ENCODE assay signal across 1 cellular context in the genomic region with DNA sequence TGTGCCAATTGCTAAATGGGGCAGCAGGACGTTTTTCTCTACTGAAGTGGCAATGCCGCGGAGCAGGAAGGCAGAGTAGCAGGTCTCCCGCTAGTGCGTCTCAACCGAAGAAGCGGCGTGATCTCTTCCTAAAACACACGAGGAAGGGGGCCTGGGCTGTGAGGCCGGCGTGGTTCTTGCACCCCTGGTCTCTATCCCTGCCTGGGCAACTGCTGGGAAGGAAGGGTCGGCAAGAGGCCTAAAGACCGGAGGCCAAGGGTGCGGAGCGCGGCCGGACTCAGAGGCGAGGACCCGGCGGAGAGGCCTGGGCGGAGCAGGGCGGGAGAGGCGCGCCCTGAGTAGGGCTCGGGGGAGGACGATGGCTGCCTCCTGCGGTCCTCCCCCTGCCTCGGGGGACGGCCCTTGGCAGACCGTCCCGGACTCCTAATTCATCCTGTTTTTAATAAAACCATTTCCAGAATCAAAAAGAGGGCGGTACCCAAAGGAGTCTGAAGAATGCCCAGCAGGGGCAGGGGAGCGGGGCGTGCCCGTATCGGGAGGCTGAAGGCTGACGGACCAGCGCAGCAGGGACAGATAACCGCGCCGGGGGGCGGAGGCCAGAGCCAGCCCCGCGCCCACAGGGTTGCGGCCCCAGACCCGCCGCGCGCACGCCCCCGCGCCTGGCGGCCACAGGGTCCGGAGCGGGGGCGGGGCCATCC.
TF ChIP-seq lines count a peak whose summit lies in the region.

No MANE protein-coding gene starts in this region.

TF ChIP-seq in HepG2, 621 proteins besides CTCF, POLR2A, EP300 and RAD21 (continued from another document and continues in another):
- TF ChIP-seq, protein P1, sequence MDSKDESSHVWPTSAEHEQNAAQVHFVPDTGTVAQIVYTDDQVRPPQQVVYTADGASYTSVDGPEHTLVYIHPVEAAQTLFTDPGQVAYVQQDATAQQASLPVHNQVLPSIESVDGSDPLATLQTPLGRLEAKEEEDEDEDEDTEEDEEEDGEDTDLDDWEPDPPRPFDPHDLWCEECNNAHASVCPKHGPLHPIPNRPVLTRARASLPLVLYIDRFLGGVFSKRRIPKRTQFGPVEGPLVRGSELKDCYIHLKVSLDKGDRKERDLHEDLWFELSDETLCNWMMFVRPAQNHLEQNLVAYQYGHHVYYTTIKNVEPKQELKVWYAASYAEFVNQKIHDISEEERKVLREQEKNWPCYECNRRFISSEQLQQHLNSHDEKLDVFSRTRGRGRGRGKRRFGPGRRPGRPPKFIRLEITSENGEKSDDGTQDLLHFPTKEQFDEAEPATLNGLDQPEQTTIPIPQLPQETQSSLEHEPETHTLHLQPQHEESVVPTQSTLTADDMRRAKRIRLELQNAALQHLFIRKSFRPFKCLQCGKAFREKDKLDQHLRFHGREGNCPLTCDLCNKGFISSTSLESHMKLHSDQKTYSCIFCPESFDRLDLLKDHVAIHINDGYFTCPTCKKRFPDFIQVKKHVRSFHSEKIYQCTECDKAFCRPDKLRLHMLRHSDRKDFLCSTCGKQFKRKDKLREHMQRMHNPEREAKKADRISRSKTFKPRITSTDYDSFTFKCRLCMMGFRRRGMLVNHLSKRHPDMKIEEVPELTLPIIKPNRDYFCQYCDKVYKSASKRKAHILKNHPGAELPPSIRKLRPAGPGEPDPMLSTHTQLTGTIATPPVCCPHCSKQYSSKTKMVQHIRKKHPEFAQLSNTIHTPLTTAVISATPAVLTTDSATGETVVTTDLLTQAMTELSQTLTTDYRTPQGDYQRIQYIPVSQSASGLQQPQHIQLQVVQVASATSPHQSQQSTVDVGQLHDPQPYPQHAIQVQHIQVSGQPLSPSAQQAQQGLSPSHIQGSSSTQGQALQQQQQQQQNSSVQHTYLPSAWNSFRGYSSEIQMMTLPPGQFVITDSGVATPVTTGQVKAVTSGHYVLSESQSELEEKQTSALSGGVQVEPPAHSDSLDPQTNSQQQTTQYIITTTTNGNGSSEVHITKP (CRISPR knock-in tag; IDR thresholded peaks at IDR 0.05; ENCODE audit: low read depth), result no peak; the same call in 1 of the 2 replicates
- TF ChIP-seq EHMT2 (IDR thresholded peaks at IDR 0.05; ENCODE audit: borderline replicate concordance, low read depth, low read length) (no peak), SRSF4 (IDR thresholded peaks at IDR 0.05; ENCODE audit: low read depth, low read length, poor library complexity, severe bottlenecking) (no peak), ZNF564 (CRISPR knock-in tag; IDR thresholded peaks at IDR 0.05) (peak; percentile 37; the same call in 1 of the 2 replicates), ZNF253 (CRISPR knock-in tag; IDR thresholded peaks at IDR 0.05; ENCODE audit: borderline replicate concordance) (no peak), NONO (IDR thresholded peaks at IDR 0.05) (no peak), NONO (CRISPR knock-in tag; conservative IDR thresholded peaks at IDR 0.05) (0 out of 2 replicates have a peak, but pooled peaks have one; percentile 14), ZFP82 (CRISPR knock-in tag; IDR thresholded peaks at IDR 0.05; ENCODE audit: borderline replicate concordance) (no peak), HNRNPLL (IDR thresholded peaks at IDR 0.05; ENCODE audit: low read depth, low read length, poor library complexity, severe bottlenecking) (no peak), RFX1 (IDR thresholded peaks at IDR 0.05) (no peak), SP140L (CRISPR knock-in tag; IDR thresholded peaks at IDR 0.05; ENCODE audit: borderline replicate concordance) (peak; percentile 16; the same call in 1 of the 2 replicates), KLF16 (CRISPR knock-in tag; IDR thresholded peaks at IDR 0.05) (0 out of 4 replicates have a peak, but pooled peaks of 1 of the 2 experiments have one; percentile 24), MTA1 (CRISPR knock-in tag; IDR thresholded peaks at IDR 0.05; ENCODE audit: borderline replicate concordance) (0 out of 2 replicates have a peak, but pooled peaks have one; percentile 51), ZNF44 (CRISPR knock-in tag; IDR thresholded peaks at IDR 0.05) (no peak), ZBTB7B (CRISPR knock-in tag; IDR thresholded peaks at IDR 0.05) (0 out of 2 replicates have a peak, but pooled peaks have one; percentile 17), ZNF788 (CRISPR knock-in tag; IDR thresholded peaks at IDR 0.05; ENCODE audit: borderline replicate concordance) (peak; percentile 59; the same call in 1 of the 2 replicates), ZNF547 (CRISPR knock-in tag; IDR thresholded peaks at IDR 0.05) (peak; percentile 18; the same call in 1 of the 2 replicates), HOXD1 (CRISPR knock-in tag; IDR thresholded peaks at IDR 0.05) (no peak), POGZ (CRISPR knock-in tag; IDR thresholded peaks at IDR 0.05) (0 out of 2 replicates have a peak, but pooled peaks have one; percentile 32), BCL6 (CRISPR knock-in tag; IDR thresholded peaks at IDR 0.05) (no peak), ZNF552 (CRISPR knock-in tag; IDR thresholded peaks at IDR 0.05; ENCODE audit: borderline replicate concordance) (no peak), KLF12 (CRISPR knock-in tag; IDR thresholded peaks at IDR 0.05; ENCODE audit: borderline replicate concordance) (peak; percentile 18; the same call in 1 of the 2 replicates), TBX2 (CRISPR knock-in tag; IDR thresholded peaks at IDR 0.05; ENCODE audit: borderline replicate concordance) (peak; percentile 67; the same call in 1 of the 2 replicates), SOX13 (IDR thresholded peaks at IDR 0.05) (no peak), SOX13 (CRISPR knock-in tag; conservative IDR thresholded peaks at IDR 0.05 in 1 of 2, IDR thresholded peaks at IDR 0.05 in 1 of 2) (0 out of 4 replicates have a peak, but pooled peaks of 1 of the 2 experiments have one; percentile 5), ZNF10 (CRISPR knock-in tag; IDR thresholded peaks at IDR 0.05; ENCODE audit: borderline replicate concordance, low read depth) (no peak), BHLHE40 (IDR thresholded peaks at IDR 0.05; ENCODE audit: low read length) (no peak)
- TF ChIP-seq, protein P2, sequence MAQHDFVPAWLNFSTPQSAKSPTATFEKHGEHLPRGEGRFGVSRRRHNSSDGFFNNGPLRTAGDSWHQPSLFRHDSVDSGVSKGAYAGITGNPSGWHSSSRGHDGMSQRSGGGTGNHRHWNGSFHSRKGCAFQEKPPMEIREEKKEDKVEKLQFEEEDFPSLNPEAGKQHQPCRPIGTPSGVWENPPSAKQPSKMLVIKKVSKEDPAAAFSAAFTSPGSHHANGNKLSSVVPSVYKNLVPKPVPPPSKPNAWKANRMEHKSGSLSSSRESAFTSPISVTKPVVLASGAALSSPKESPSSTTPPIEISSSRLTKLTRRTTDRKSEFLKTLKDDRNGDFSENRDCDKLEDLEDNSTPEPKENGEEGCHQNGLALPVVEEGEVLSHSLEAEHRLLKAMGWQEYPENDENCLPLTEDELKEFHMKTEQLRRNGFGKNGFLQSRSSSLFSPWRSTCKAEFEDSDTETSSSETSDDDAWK (CRISPR knock-in tag; IDR thresholded peaks at IDR 0.05), result no peak
- TF ChIP-seq, protein P3, sequence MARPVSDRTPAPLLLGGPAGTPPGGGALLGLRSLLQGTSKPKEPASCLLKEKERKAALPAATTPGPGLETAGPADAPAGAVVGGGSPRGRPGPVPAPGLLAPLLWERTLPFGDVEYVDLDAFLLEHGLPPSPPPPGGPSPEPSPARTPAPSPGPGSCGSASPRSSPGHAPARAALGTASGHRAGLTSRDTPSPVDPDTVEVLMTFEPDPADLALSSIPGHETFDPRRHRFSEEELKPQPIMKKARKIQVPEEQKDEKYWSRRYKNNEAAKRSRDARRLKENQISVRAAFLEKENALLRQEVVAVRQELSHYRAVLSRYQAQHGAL (CRISPR knock-in tag; IDR thresholded peaks at IDR 0.05; ENCODE audit: not compliant biosample characterization), result no peak
- TF ChIP-seq, protein P4, sequence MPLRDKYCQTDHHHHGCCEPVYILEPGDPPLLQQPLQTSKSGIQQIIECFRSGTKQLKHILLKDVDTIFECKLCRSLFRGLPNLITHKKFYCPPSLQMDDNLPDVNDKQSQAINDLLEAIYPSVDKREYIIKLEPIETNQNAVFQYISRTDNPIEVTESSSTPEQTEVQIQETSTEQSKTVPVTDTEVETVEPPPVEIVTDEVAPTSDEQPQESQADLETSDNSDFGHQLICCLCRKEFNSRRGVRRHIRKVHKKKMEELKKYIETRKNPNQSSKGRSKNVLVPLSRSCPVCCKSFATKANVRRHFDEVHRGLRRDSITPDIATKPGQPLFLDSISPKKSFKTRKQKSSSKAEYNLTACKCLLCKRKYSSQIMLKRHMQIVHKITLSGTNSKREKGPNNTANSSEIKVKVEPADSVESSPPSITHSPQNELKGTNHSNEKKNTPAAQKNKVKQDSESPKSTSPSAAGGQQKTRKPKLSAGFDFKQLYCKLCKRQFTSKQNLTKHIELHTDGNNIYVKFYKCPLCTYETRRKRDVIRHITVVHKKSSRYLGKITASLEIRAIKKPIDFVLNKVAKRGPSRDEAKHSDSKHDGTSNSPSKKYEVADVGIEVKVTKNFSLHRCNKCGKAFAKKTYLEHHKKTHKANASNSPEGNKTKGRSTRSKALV (CRISPR knock-in tag; IDR thresholded peaks at IDR 0.05), result peak; percentile 71; the same call in 1 of the 2 replicates
- TF ChIP-seq, protein P5, sequence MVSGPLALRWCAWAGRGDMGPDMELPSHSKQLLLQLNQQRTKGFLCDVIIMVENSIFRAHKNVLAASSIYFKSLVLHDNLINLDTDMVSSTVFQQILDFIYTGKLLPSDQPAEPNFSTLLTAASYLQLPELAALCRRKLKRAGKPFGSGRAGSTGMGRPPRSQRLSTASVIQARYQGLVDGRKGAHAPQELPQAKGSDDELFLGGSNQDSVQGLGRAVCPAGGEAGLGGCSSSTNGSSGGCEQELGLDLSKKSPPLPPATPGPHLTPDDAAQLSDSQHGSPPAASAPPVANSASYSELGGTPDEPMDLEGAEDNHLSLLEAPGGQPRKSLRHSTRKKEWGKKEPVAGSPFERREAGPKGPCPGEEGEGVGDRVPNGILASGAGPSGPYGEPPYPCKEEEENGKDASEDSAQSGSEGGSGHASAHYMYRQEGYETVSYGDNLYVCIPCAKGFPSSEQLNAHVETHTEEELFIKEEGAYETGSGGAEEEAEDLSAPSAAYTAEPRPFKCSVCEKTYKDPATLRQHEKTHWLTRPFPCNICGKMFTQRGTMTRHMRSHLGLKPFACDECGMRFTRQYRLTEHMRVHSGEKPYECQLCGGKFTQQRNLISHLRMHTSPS (CRISPR knock-in tag; IDR thresholded peaks at IDR 0.05; ENCODE audit: low read depth), result peak; percentile 67; the same call in 1 of the 2 replicates
- TF ChIP-seq, protein P6, sequence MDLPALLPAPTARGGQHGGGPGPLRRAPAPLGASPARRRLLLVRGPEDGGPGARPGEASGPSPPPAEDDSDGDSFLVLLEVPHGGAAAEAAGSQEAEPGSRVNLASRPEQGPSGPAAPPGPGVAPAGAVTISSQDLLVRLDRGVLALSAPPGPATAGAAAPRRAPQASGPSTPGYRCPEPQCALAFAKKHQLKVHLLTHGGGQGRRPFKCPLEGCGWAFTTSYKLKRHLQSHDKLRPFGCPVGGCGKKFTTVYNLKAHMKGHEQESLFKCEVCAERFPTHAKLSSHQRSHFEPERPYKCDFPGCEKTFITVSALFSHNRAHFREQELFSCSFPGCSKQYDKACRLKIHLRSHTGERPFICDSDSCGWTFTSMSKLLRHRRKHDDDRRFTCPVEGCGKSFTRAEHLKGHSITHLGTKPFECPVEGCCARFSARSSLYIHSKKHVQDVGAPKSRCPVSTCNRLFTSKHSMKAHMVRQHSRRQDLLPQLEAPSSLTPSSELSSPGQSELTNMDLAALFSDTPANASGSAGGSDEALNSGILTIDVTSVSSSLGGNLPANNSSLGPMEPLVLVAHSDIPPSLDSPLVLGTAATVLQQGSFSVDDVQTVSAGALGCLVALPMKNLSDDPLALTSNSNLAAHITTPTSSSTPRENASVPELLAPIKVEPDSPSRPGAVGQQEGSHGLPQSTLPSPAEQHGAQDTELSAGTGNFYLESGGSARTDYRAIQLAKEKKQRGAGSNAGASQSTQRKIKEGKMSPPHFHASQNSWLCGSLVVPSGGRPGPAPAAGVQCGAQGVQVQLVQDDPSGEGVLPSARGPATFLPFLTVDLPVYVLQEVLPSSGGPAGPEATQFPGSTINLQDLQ (CRISPR knock-in tag; IDR thresholded peaks at IDR 0.05), result 0 out of 2 replicates have a peak, but pooled peaks have one; percentile 3
- TF ChIP-seq, protein P7, sequence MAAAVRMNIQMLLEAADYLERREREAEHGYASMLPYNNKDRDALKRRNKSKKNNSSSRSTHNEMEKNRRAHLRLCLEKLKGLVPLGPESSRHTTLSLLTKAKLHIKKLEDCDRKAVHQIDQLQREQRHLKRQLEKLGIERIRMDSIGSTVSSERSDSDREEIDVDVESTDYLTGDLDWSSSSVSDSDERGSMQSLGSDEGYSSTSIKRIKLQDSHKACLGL (CRISPR knock-in tag; IDR thresholded peaks at IDR 0.05), result peak; percentile 76; the same call in 1 of the 2 replicates
- TF ChIP-seq, protein P8, sequence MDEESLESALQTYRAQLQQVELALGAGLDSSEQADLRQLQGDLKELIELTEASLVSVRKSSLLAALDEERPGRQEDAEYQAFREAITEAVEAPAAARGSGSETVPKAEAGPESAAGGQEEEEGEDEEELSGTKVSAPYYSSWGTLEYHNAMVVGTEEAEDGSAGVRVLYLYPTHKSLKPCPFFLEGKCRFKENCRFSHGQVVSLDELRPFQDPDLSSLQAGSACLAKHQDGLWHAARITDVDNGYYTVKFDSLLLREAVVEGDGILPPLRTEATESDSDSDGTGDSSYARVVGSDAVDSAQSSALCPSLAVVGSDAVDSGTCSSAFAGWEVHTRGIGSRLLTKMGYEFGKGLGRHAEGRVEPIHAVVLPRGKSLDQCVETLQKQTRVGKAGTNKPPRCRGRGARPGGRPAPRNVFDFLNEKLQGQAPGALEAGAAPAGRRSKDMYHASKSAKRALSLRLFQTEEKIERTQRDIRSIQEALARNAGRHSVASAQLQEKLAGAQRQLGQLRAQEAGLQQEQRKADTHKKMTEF (CRISPR knock-in tag; IDR thresholded peaks at IDR 0.05), result peak; percentile 54; the same call in 1 of the 2 replicates
- TF ChIP-seq, protein P9, sequence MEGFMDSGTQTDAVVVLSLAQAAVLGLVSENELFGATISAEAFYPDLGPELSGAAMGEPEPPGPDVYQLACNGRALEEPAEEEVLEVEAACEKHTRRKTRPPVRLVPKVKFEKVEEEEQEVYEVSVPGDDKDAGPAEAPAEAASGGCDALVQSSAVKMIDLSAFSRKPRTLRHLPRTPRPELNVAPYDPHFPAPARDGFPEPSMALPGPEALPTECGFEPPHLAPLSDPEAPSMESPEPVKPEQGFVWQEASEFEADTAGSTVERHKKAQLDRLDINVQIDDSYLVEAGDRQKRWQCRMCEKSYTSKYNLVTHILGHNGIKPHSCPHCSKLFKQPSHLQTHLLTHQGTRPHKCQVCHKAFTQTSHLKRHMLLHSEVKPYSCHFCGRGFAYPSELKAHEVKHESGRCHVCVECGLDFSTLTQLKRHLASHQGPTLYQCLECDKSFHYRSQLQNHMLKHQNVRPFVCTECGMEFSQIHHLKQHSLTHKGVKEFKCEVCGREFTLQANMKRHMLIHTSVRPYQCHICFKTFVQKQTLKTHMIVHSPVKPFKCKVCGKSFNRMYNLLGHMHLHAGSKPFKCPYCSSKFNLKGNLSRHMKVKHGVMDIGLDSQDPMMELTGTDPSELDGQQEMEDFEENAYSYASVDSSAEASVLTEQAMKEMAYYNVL (CRISPR knock-in tag; IDR thresholded peaks at IDR 0.05; ENCODE audit: borderline replicate concordance), result peak; percentile 48; the same call in 1 of the 2 replicates
- TF ChIP-seq, protein P10, sequence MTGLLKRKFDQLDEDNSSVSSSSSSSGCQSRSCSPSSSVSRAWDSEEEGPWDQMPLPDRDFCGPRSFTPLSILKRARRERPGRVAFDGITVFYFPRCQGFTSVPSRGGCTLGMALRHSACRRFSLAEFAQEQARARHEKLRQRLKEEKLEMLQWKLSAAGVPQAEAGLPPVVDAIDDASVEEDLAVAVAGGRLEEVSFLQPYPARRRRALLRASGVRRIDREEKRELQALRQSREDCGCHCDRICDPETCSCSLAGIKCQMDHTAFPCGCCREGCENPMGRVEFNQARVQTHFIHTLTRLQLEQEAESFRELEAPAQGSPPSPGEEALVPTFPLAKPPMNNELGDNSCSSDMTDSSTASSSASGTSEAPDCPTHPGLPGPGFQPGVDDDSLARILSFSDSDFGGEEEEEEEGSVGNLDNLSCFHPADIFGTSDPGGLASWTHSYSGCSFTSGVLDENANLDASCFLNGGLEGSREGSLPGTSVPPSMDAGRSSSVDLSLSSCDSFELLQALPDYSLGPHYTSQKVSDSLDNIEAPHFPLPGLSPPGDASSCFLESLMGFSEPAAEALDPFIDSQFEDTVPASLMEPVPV (CRISPR knock-in tag; IDR thresholded peaks at IDR 0.05), result no peak
